ENCODE assay signal across 19 cellular contexts in genomic region chr20:9597547-9597946, GRCh38.
DNase-seq lines count a peak whose midpoint lies in the region; ATAC-seq, FAIRE-seq and TF ChIP-seq lines count a peak whose summit lies in the region.
"Had no signal": no experiment of that assay in that cellular context is flagged by ENCODE, and none has a peak within 500 bp of the region (broad histone marks: within the 10 kb centered on the region; RNA-seq: fewer than 3 reads in every experiment).

No MANE protein-coding gene starts in this region.

- no peak overlapping the region for H2BK5ac ChIP-seq in neuronal stem cell (ENCODE audit: low read length)

- H3K4me3 ChIP-seq in A549: no peak overlapping the region
- no peak overlapping the region for H3K4me3 ChIP-seq in neuronal stem cell (ENCODE audit: low read length in 2 of 2)

- H3K4ac ChIP-seq in neuronal stem cell (ENCODE audit: low read length): no peak overlapping the region

- H2BK12ac ChIP-seq in neuronal stem cell (ENCODE audit: low read length): no peak overlapping the region

- no peak for TF ChIP-seq POLR2A in A549 (IDR thresholded peaks at IDR 0.05; ENCODE audit: low read length)

- H3K14ac ChIP-seq in neuronal stem cell (ENCODE audit: low read length): no peak overlapping the region

- no peaks in the 10 kb centered on the region for H3K36me3 ChIP-seq in neuronal stem cell (replicated peaks in 1 of 2; ENCODE audit: control insufficient read depth in 2 of 2, insufficient read depth in 2 of 2, low read length in 2 of 2)

- no peak for ATAC-seq in A549
- ATAC-seq in esophagus mucosa: peak; percentile 71
- ATAC-seq: HCT116 had no signal

- POLR2A ChIA-PET in A549 (lab: Yijun Ruan, JAX): no interaction called here

- in situ Hi-C loops in SK-MEL-5 (cut with HindIII; ENCODE audit: low pct_unique_long_range_greater_than_20kb, low sequenced_read_pairs): no loop called here

- no peak overlapping the region for H2BK120ac ChIP-seq in neuronal stem cell (ENCODE audit: low read depth, low read length)

- H3K4me1 ChIP-seq in A549 (peaks cover 31% of the 10 kb centered on the region), neuronal stem cell (ENCODE audit: control insufficient read depth in 2 of 2, insufficient read depth in 1 of 2, low read depth in 1 of 2, low read length in 2 of 2) (peaks cover 0 to 6% of the 10 kb centered on the region in 2 donors)

- 0 out of 3 replicates have a peak, but pooled peaks cover 6% of the 10 kb centered on the region for H3K9me3 ChIP-seq in A549
- no peaks in the 10 kb centered on the region for H3K9me3 ChIP-seq in neuronal stem cell (replicated peaks in 1 of 2; ENCODE audit: control insufficient read depth in 2 of 2, insufficient read depth in 1 of 2, low read depth in 1 of 2, low read length in 2 of 2)

- CTCF ChIA-PET in A549 (lab: Yijun Ruan, JAX): interaction anchor here (1.1 to 8.0 kb wide), 5 partner anchors 11 to 189 kb away, joined by 3 to 50 read pairs (median 3); no protein-coding TSS in a partner anchor

- TF ChIP-seq CTCF in A549 (IDR thresholded peaks at IDR 0.05): no peak

- H3K4me2 ChIP-seq in A549: no peak overlapping the region
- H3K4me2 ChIP-seq in neuronal stem cell (ENCODE audit: insufficient read depth, low read length, poor library complexity, severe bottlenecking): no peak overlapping the region

- H2BK15ac ChIP-seq in neuronal stem cell (ENCODE audit: low read length): no peak overlapping the region

- peak overlapping the region; percentile 24 for H3K18ac ChIP-seq in neuronal stem cell (ENCODE audit: low read length)

- TF ChIP-seq RAD21 in A549 (conservative IDR thresholded peaks at IDR 0.05 in 1 of 2, IDR thresholded peaks at IDR 0.05 in 1 of 2): no peak

- H3K27ac ChIP-seq in A549 (peak overlapping the region; percentile 46 to 53; a peak in 4 of 6 replicates), neuronal stem cell (replicated peaks; ENCODE audit: low read length) (no peak overlapping the region)
- H3K27ac ChIP-seq: C4-2B had no signal

- H4K8ac ChIP-seq in neuronal stem cell (ENCODE audit: low read depth, low read length): no peak overlapping the region

- 81% methylated on average over 4 of the region's 4 CpGs for WGBS in A549 (ENCODE audit: missing lambda C conversion rate)
- no CpG with 5 or more reads among the region's 4 CpGs for WGBS in neuronal stem cell (ENCODE audit: extremely low coverage in 2 of 2, insufficient read length in 2 of 2, insufficient replicate concordance in 1 of 2), 2 donors

- no peaks in the 10 kb centered on the region for H3K27me3 ChIP-seq in neuronal stem cell (ENCODE audit: control insufficient read depth in 3 of 3, insufficient read depth in 3 of 3, low read depth in 1 of 3, low read length in 3 of 3)

- no peak overlapping the region for H4K91ac ChIP-seq in neuronal stem cell (ENCODE audit: low read depth, low read length, poor library complexity)

- no peak overlapping the region for H2AK5ac ChIP-seq in neuronal stem cell (ENCODE audit: low read depth, low read length)

- no peak overlapping the region for H3K23ac ChIP-seq in neuronal stem cell (ENCODE audit: low read depth, low read length, poor library complexity)

- FAIRE-seq in A549 (lab: Jason Lieb, UNC): no peak
- FAIRE-seq: A204.1, D721Med, HTR-8/SVneo had no signal

- H3K9ac ChIP-seq in neuronal stem cell (ENCODE audit: low read depth, low read length, poor library complexity): no peak overlapping the region

- no peak for TF ChIP-seq EP300 in A549 (IDR thresholded peaks at IDR 0.05)

- no peak overlapping the region for H2AFZ ChIP-seq in neuronal stem cell (ENCODE audit: low read length)

- H3K79me1 ChIP-seq in neuronal stem cell (ENCODE audit: low read depth, low read length): no peaks in the 10 kb centered on the region

- DNase-seq in A549 (ENCODE audit: low read depth in 1 of 2, low spot score in 1 of 2) (no peak), SK-MEL-5 (ENCODE audit: low read depth, low spot score) (peak; percentile 22), neuronal stem cell (ENCODE audit: low spot score) (no peak), NOMO-1 (lab: John Stamatoyannopoulos, UW; ENCODE audit: unreplicated experiment in 2 of 2) (no peak), SHP77 treated with DMSO at 0.1 percent for 48 hours (lab: John Stamatoyannopoulos, UW) (no peak)
- DNase-seq: AML-193; Caco-2; CD4-positive, alpha-beta T cell; DMS79 treated with DMSO at 0.1 percent for 48 hours; GF-D8; GOT3; H7; HFFc6 had no signal

TF ChIP-seq in A549, 52 proteins besides CTCF, POLR2A, EP300 and RAD21:
- TF ChIP-seq HES2 (IDR thresholded peaks at IDR 0.05) (no peak), SREBF2 (IDR thresholded peaks at IDR 0.05) (no peak), ELK1 (IDR thresholded peaks at IDR 0.05; ENCODE audit: low read depth, low read length) (no peak), GATA3 (IDR thresholded peaks at IDR 0.05; ENCODE audit: borderline replicate concordance) (no peak), TFCP2L1 (CRISPR knock-in tag; IDR thresholded peaks at IDR 0.05) (no peak), POLR2AphosphoS2 (conservative IDR thresholded peaks at IDR 0.05; ENCODE audit: low read length) (no peak), BCL3 (IDR thresholded peaks at IDR 0.05) (no peak), PHF8 (IDR thresholded peaks at IDR 0.05; ENCODE audit: borderline replicate concordance, low read depth) (no peak), FOSB (CRISPR knock-in tag; IDR thresholded peaks at IDR 0.05) (no peak), RNF2 (IDR thresholded peaks at IDR 0.05; ENCODE audit: borderline replicate concordance, low read depth) (no peak), CHD2 (IDR thresholded peaks at IDR 0.05; ENCODE audit: low read length, partially characterized antibody) (no peak), HEYL (CRISPR knock-in tag; IDR thresholded peaks at IDR 0.05) (no peak), JUN (IDR thresholded peaks at IDR 0.05) (no peak), ESRRA (IDR thresholded peaks at IDR 0.05; ENCODE audit: borderline replicate concordance, low read length) (no peak), HOXA7 (CRISPR knock-in tag; IDR thresholded peaks at IDR 0.05) (no peak), BHLHE40 (IDR thresholded peaks at IDR 0.05; ENCODE audit: low read depth, low read length) (no peak), HMGXB4 (CRISPR knock-in tag; IDR thresholded peaks at IDR 0.05; ENCODE audit: borderline replicate concordance) (no peak), MAX (IDR thresholded peaks at IDR 0.05) (no peak)
